In genomic region chr20:42650345-42650744, GRCh38 we compare ENCODE assay signal across 33 cellular contexts.
"Had no signal": no experiment of that assay in that cellular context is flagged by ENCODE, and none has a peak within 500 bp of the region (broad histone marks: within the 10 kb centered on the region; RNA-seq: fewer than 3 reads in every experiment).

No MANE protein-coding gene starts in this region.

- H3K36me3 ChIP-seq: adrenal gland, brain microvascular endothelial cell, breast epithelium had no signal

- ATAC-seq: activated CD8-positive, alpha-beta T cell treated with anti-CD3 and anti-CD28 coated beads for 36 hours; activated naive CD4-positive, alpha-beta T cell treated with anti-CD3 and anti-CD28 coated beads, Interleukin-2, amount 50 U/mL, for 72 hours; activated T-cell treated with anti-CD3 and anti-CD28 coated beads, Interleukin-2, amount 50 U/mL, for 4 hours; activated T-cell treated with anti-CD3 and anti-CD28 coated beads, Interleukin-2, amount 50 U/mL, for 72 hours; activated T-helper 17 cell treated with anti-CD3 and anti-CD28 coated beads, Interleukin-2, amount 50 U/mL, for 72 hours; body of pancreas had no signal

- FAIRE-seq: astrocyte, TTC549 had no signal

- H3K9me3 ChIP-seq: adrenal gland, body of pancreas, breast epithelium had no signal

- H3K4me1 ChIP-seq: adrenal gland, body of pancreas, breast epithelium had no signal

- DNase-seq: activated B cell treated with CpG ODN at 0.5 μM for 24 hours; activated CD4-positive, alpha-beta memory T cell treated with anti-CD3 and anti-CD28 coated beads for 36 hours; activated CD4-positive, alpha-beta T cell treated with anti-CD3 and anti-CD28 coated beads for 4 hours; activated CD4-positive, alpha-beta T cell treated with anti-CD3 and anti-CD28 coated beads, Interleukin-2, amount 10 ng/mL, durations not matched to agents 24 days and 14 days; activated CD4-positive, alpha-beta T cell treated with anti-CD3 and anti-CD28 coated beads, Interleukin-2, amount 50 U/mL, for 1 hour; activated CD4-positive, alpha-beta T cell treated with anti-CD3 and anti-CD28 coated beads, Interleukin-2, amount 50 U/mL, for 4 hours; activated CD4-positive, CD25-positive, alpha-beta regulatory T cell treated with anti-CD3 and anti-CD28 coated beads, Interleukin-2, amount 50 U/mL, for 72 hours; activated CD8-positive, alpha-beta memory T cell treated with anti-CD3 and anti-CD28 coated beads, Interleukin-2, amount 50 U/mL, for 4 hours; activated CD8-positive, alpha-beta T cell treated with anti-CD3 and anti-CD28 coated beads for 36 hours; activated effector memory CD4-positive, alpha-beta T cell treated with anti-CD3 and anti-CD28 coated beads, Interleukin-2, amount 50 U/mL, for 16 hours; activated gamma-delta T cell treated with Interleukin-2 at 50 U/mL for 16 hours; activated naive CD4-positive, alpha-beta T cell; activated naive CD4-positive, alpha-beta T cell treated with anti-CD3 and anti-CD28 coated beads for 36 hours; activated naive CD4-positive, alpha-beta T cell treated with anti-CD3 and anti-CD28 coated beads, Interleukin-2, amount 50 U/mL, for 16 hours; activated naive CD8-positive, alpha-beta T cell treated with anti-CD3 and anti-CD28 coated beads for 36 hours; activated T-cell treated with anti-CD3 and anti-CD28 coated beads for 4 hours; activated T-cell treated with anti-CD3 and anti-CD28 coated beads, Interleukin-2, amount 50 U/mL, for 1 hour; activated T-cell treated with anti-CD3 and anti-CD28 coated beads, Interleukin-2, amount 50 U/mL, for 4 hours; activated T-cell treated with anti-CD3 and anti-CD28 coated beads, Interleukin-2, amount 50 U/mL, for 72 hours; adrenal gland; amniotic stem cell; aorta; body of pancreas; brain microvascular endothelial cell; central memory CD4-positive, alpha-beta T cell; T-helper 2 cell; T-helper 9 cell had no signal

- H3K27me3 ChIP-seq: adrenal gland, body of pancreas, brain microvascular endothelial cell, breast epithelium had no signal

- H3K4me3 ChIP-seq: adrenal gland, body of pancreas, breast epithelium had no signal

- H3K27ac ChIP-seq: adrenal gland, body of pancreas, brain microvascular endothelial cell, breast epithelium, VCaP had no signal
